In the genomic region with DNA sequence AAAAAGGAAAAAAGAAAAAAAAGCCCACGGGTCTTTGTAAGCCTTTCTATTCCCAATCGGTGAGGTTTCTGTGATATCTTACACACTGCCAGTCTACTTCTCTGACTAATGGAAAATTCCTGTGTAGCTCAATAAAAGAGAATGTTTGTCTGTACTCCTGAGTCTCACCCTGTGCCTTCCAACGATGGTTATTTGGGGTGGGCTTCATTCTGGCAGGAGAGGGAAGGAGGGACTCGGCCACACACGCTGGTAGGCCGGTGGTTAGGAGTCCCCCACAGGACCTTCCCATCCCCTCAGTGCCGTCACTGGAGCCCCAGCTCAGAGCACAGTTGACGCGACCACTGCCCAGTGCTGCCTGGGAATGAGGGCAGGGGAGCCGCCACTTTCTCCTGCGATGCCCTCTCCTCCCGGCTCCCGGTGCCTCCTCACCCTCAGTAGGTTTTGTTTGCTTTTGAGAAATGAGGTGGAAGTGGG, we compare ENCODE assay signal across 8 cellular contexts.
A peak's percentile ranks its signal among the peaks of the same experiment; 100 is the strongest.
DNase-seq lines count a peak whose midpoint lies in the region; ATAC-seq and TF ChIP-seq lines count a peak whose summit lies in the region.

No MANE protein-coding gene starts in this region.

- intact Hi-C loops in CD4-positive, alpha-beta T cell (cut with DNase I, micrococcal nuclease) = loop anchor here in 1 of 2 experiments (5.0 kb wide), 1 partner anchor 890 kb away; no protein-coding TSS in a partner anchor

- no peaks in the 10 kb centered on the region for H3K9me3 Mint-ChIP-seq in CD4-positive, alpha-beta T cell
- H3K9me3 Mint-ChIP-seq in stimulated activated memory B cell treated with anti-CD40 and anti-IgM and Interleukin-4, amounts not matched to agents 10 μg/mL and 1 μg/mL and 100 μg/mL, for 72 hours = no peaks in the 10 kb centered on the region

- TF ChIP-seq CTCF in CD4-positive, alpha-beta T cell (IDR thresholded peaks at IDR 0.05) = no peak

- no peaks in the 10 kb centered on the region for H3K27me3 Mint-ChIP-seq in CD4-positive, alpha-beta T cell
- peaks cover 2% of the 10 kb centered on the region for H3K27me3 Mint-ChIP-seq in stimulated activated memory B cell treated with anti-CD40 and anti-IgM and Interleukin-4, amounts not matched to agents 10 μg/mL and 1 μg/mL and 100 μg/mL, for 72 hours

- H3K4me3 Mint-ChIP-seq in CD4-positive, alpha-beta T cell = peak overlapping the region; percentile 90
- peak overlapping the region; percentile 60 for H3K4me3 Mint-ChIP-seq in stimulated activated memory B cell treated with anti-CD40 and anti-IgM and Interleukin-4, amounts not matched to agents 10 μg/mL and 1 μg/mL and 100 μg/mL, for 72 hours

- CTCF ChIA-PET in CD4-positive, alpha-beta T cell (lab: Charles Lee) = no interaction called here

- H3K27ac ChIP-seq in CD4-positive, alpha-beta T cell (ENCODE audit: low read depth, low read length) = no peak overlapping the region

- peaks cover 31% of the 10 kb centered on the region for H3K4me1 Mint-ChIP-seq in CD4-positive, alpha-beta T cell (ENCODE audit: low read depth)
- H3K4me1 Mint-ChIP-seq in stimulated activated memory B cell treated with anti-CD40 and anti-IgM and Interleukin-4, amounts not matched to agents 10 μg/mL and 1 μg/mL and 100 μg/mL, for 72 hours = peaks cover 32% of the 10 kb centered on the region

- no peaks in the 10 kb centered on the region for H3K9me3 ChIP-seq in CD4-positive, alpha-beta T cell (ENCODE audit: control insufficient read depth, low read length)

- no peaks in the 10 kb centered on the region for H3K27me3 ChIP-seq in CD4-positive, alpha-beta T cell (ENCODE audit: control insufficient read depth, insufficient read depth, low read length)

- POLR2A ChIA-PET in CD4-positive, alpha-beta T cell (lab: Charles Lee) = interaction anchor here (1.2 kb wide), 1 partner anchor 67 kb away, joined by 3 read pairs; no protein-coding TSS in a partner anchor

- H3K36me3 Mint-ChIP-seq in CD4-positive, alpha-beta T cell (ENCODE audit: low read depth) = peaks cover 19% of the 10 kb centered on the region
- H3K36me3 Mint-ChIP-seq in stimulated activated memory B cell treated with anti-CD40 and anti-IgM and Interleukin-4, amounts not matched to agents 10 μg/mL and 1 μg/mL and 100 μg/mL, for 72 hours = peaks cover 23% of the 10 kb centered on the region

- ATAC-seq in CD4-positive, alpha-beta T cell (ENCODE audit: poor library complexity) = peak; percentile 25
- peak; percentile 18 for ATAC-seq in HG03064 (IDR thresholded peaks at IDR 0.05; ENCODE audit: low read depth, unreplicated experiment)
- peak; percentile 28 for ATAC-seq in stimulated activated memory B cell treated with anti-CD40 and anti-IgM and Interleukin-4, amounts not matched to agents 10 μg/mL and 1 μg/mL and 100 μg/mL, for 72 hours
- ATAC-seq in HG03175 (IDR thresholded peaks at IDR 0.05; ENCODE audit: unreplicated experiment) = no peak
- ATAC-seq in GM18909 (IDR thresholded peaks at IDR 0.05; ENCODE audit: poor library complexity, unreplicated experiment) = no peak
- ATAC-seq in HG03196 (IDR thresholded peaks at IDR 0.05; ENCODE audit: unreplicated experiment) = no peak

- H3K27ac Mint-ChIP-seq in CD4-positive, alpha-beta T cell = peak overlapping the region; percentile 83
- H3K27ac Mint-ChIP-seq in stimulated activated memory B cell treated with anti-CD40 and anti-IgM and Interleukin-4, amounts not matched to agents 10 μg/mL and 1 μg/mL and 100 μg/mL, for 72 hours = peak overlapping the region; percentile 83

- DNase-seq in CD4-positive, alpha-beta T cell = no peak
- peak; percentile 66 for DNase-seq in amniotic epithelial cell (ENCODE audit: low read depth)
- DNase-seq in iris pigment epithelial cell (ENCODE audit: low read depth) = peak; percentile 77

Comparison
In these comparisons a context has a peak if more than half of its experiments do, and no peak if none do; other contexts are left out.
1. ATAC-seq: peak in CD4-positive, alpha-beta T cell (single experiment), HG03064 (single experiment) and stimulated activated memory B cell treated with anti-CD40 and anti-IgM and Interleukin-4, amounts not matched to agents 10 μg/mL and 1 μg/mL and 100 μg/mL, for 72 hours (single experiment); none in HG03175 (single experiment), GM18909 (single experiment) and HG03196 (single experiment).
2. DNase-seq: peak in amniotic epithelial cell (single experiment) and iris pigment epithelial cell (single experiment); none in CD4-positive, alpha-beta T cell (0 of 10).